Comparison of ENCODE assay signal across 20 cellular contexts in genomic region chr19:21487969-21488368, GRCh38. TPM values are rescaled to one million over a fixed set of nuclear protein-coding genes. Genes with fewer than 3 reads are reported as not detected.
DNase-seq lines count a peak whose midpoint lies in the region; ATAC-seq and TF ChIP-seq lines count a peak whose summit lies in the region.
"Had no signal": no experiment of that assay in that cellular context is flagged by ENCODE, and none has a peak within 500 bp of the region (broad histone marks: within the 10 kb centered on the region; RNA-seq: fewer than 3 reads in every experiment).

No MANE protein-coding gene starts in this region.

- POLR2A ChIA-PET in activated CD4-positive, alpha-beta T cell treated with anti-CD3 and anti-CD28 coated beads for 36 hours (lab: Charles Lee): no interaction called here
- POLR2A ChIA-PET in activated CD4-positive, alpha-beta memory T cell treated with anti-CD3 and anti-CD28 coated beads for 36 hours (lab: Charles Lee): no interaction called here
- POLR2A ChIA-PET in activated CD4-positive, alpha-beta memory T cell treated with anti-CD3 and anti-CD28 coated beads, Interleukin-2, amount 10 ng/mL, durations not matched to agents 7 days and 5 days (lab: Charles Lee): no interaction called here

- H3K27ac Mint-ChIP-seq in activated CD4-positive, alpha-beta T cell treated with anti-CD3 and anti-CD28 coated beads for 36 hours: no peak overlapping the region
- no peak overlapping the region for H3K27ac Mint-ChIP-seq in endodermal cell
- H3K27ac Mint-ChIP-seq in natural killer cell treated with Interleukin-12 subunit alpha and Interleukin-12 subunit beta and Interleukin-15 and Interleukin-18, amount 100 ng/mL, for 72 hours: no peak overlapping the region
- no peak overlapping the region for H3K27ac Mint-ChIP-seq in stimulated activated effector memory CD8-positive, alpha-beta T cell treated with anti-CD3 and anti-CD28 coated beads, Interleukin-12 subunit alpha, Interleukin-12 subunit beta, amount 100 ng/mL, for 72 hours
- H3K27ac Mint-ChIP-seq in activated CD4-positive, alpha-beta memory T cell treated with anti-CD3 and anti-CD28 coated beads for 36 hours: no peak overlapping the region
- H3K27ac Mint-ChIP-seq in activated CD4-positive, alpha-beta memory T cell treated with anti-CD3 and anti-CD28 coated beads, Interleukin-2, amount 10 ng/mL, durations not matched to agents 7 days and 5 days: no peak overlapping the region
- H3K27ac Mint-ChIP-seq: B cell; CD8-positive, alpha-beta T cell had no signal

- intact Hi-C loops in activated CD4-positive, alpha-beta T cell treated with anti-CD3 and anti-CD28 coated beads for 36 hours (cut with DNase I, micrococcal nuclease): loop anchor here in 1 of 2 experiments (10.0 kb wide), 1 partner anchor 207 kb away; no protein-coding TSS in a partner anchor
- intact Hi-C loops in activated CD4-positive, alpha-beta memory T cell treated with anti-CD3 and anti-CD28 coated beads for 36 hours (cut with micrococcal nuclease): no loop called here

- CTCF ChIA-PET in activated CD4-positive, alpha-beta T cell treated with anti-CD3 and anti-CD28 coated beads for 36 hours (lab: Charles Lee): no interaction called here
- CTCF ChIA-PET in activated CD4-positive, alpha-beta memory T cell treated with anti-CD3 and anti-CD28 coated beads for 36 hours (lab: Charles Lee): interaction anchor here (0.6 kb wide), 1 partner anchor 285 kb away, joined by 3 read pairs; no protein-coding TSS in a partner anchor
- CTCF ChIA-PET in activated CD4-positive, alpha-beta memory T cell treated with anti-CD3 and anti-CD28 coated beads, Interleukin-2, amount 10 ng/mL, durations not matched to agents 7 days and 5 days (lab: Charles Lee): no interaction called here

- ATAC-seq in activated CD4-positive, alpha-beta T cell treated with anti-CD3 and anti-CD28 coated beads for 36 hours: peak; percentile 55
- ATAC-seq in natural killer cell treated with Interleukin-12 subunit alpha and Interleukin-12 subunit beta and Interleukin-15 and Interleukin-18, amount 100 ng/mL, for 72 hours: peak; percentile 31 to 64
- ATAC-seq in stimulated activated effector memory CD8-positive, alpha-beta T cell treated with anti-CD3 and anti-CD28 coated beads, Interleukin-12 subunit alpha, Interleukin-12 subunit beta, amount 100 ng/mL, for 72 hours: peak; percentile 61
- ATAC-seq in GM19023 (IDR thresholded peaks at IDR 0.05; ENCODE audit: unreplicated experiment): no peak
- ATAC-seq: CD8-positive, alpha-beta T cell had no signal

- H3K36me3 ChIP-seq in endodermal cell (ENCODE audit: control insufficient read depth, insufficient read depth, low read length): no peaks in the 10 kb centered on the region

- H3K27me3 ChIP-seq in endodermal cell (ENCODE audit: control insufficient read depth, insufficient read depth, low read length, poor library complexity, severe bottlenecking): no peaks in the 10 kb centered on the region
- H3K27me3 ChIP-seq: BLaER1 had no signal

- no peak overlapping the region for H3K9ac ChIP-seq in endodermal cell (ENCODE audit: extremely low read depth, low read length, poor library complexity, severe bottlenecking)
- H3K9ac ChIP-seq: BLaER1, GM23248 had no signal

- 82% methylated on average over 1 of the region's 1 CpG for WGBS in endodermal cell (ENCODE audit: insufficient coverage in 1 of 2, insufficient read length in 1 of 2), 2 experiments

- peaks cover 3% of the 10 kb centered on the region for H3K9me3 ChIP-seq in endodermal cell (ENCODE audit: control insufficient read depth, low read length)
- H3K9me3 ChIP-seq: Caco-2 had no signal

- peaks cover 3% of the 10 kb centered on the region for H3K36me3 Mint-ChIP-seq in activated CD4-positive, alpha-beta T cell treated with anti-CD3 and anti-CD28 coated beads for 36 hours (ENCODE audit: low read depth)
- peaks cover 61% of the 10 kb centered on the region for H3K36me3 Mint-ChIP-seq in endodermal cell (ENCODE audit: low read depth)
- no peaks in the 10 kb centered on the region for H3K36me3 Mint-ChIP-seq in natural killer cell treated with Interleukin-12 subunit alpha and Interleukin-12 subunit beta and Interleukin-15 and Interleukin-18, amount 100 ng/mL, for 72 hours
- H3K36me3 Mint-ChIP-seq in stimulated activated effector memory CD8-positive, alpha-beta T cell treated with anti-CD3 and anti-CD28 coated beads, Interleukin-12 subunit alpha, Interleukin-12 subunit beta, amount 100 ng/mL, for 72 hours: peaks cover under 1% of the 10 kb centered on the region
- no peaks in the 10 kb centered on the region for H3K36me3 Mint-ChIP-seq in activated CD4-positive, alpha-beta memory T cell treated with anti-CD3 and anti-CD28 coated beads for 36 hours
- peaks cover 15% of the 10 kb centered on the region for H3K36me3 Mint-ChIP-seq in activated CD4-positive, alpha-beta memory T cell treated with anti-CD3 and anti-CD28 coated beads, Interleukin-2, amount 10 ng/mL, durations not matched to agents 7 days and 5 days (ENCODE audit: low read depth)
- H3K36me3 Mint-ChIP-seq: CD4-positive, CD25-positive, alpha-beta regulatory T cell; CD8-positive, alpha-beta T cell had no signal

- TF ChIP-seq CTCF in endodermal cell (conservative IDR thresholded peaks at IDR 0.05): no peak

- no peak for DNase-seq in activated CD4-positive, alpha-beta T cell treated with anti-CD3 and anti-CD28 coated beads for 36 hours
- no peak for DNase-seq in activated CD4-positive, alpha-beta T cell treated with anti-CD3 and anti-CD28 coated beads for 4 hours
- DNase-seq in endodermal cell: peak; percentile 24
- DNase-seq in natural killer cell treated with Interleukin-12 subunit alpha and Interleukin-12 subunit beta and Interleukin-15 and Interleukin-18, amount 100 ng/mL, for 72 hours (ENCODE audit: low spot score): no peak
- no peak for DNase-seq in stimulated activated effector memory CD8-positive, alpha-beta T cell treated with anti-CD3 and anti-CD28 coated beads, Interleukin-12 subunit alpha, Interleukin-12 subunit beta, amount 100 ng/mL, for 72 hours (ENCODE audit: low spot score in 2 of 2)
- DNase-seq in activated CD4-positive, alpha-beta memory T cell treated with anti-CD3 and anti-CD28 coated beads for 36 hours: no peak
- DNase-seq in activated CD4-positive, alpha-beta memory T cell treated with anti-CD3 and anti-CD28 coated beads, Interleukin-2, amount 10 ng/mL, durations not matched to agents 7 days and 5 days: no peak
- DNase-seq: Caco-2; CD4-positive, CD25-positive, alpha-beta regulatory T cell; CD8-positive, alpha-beta T cell; DMS153; DND-41; GM23248; H7; HCEC 1CT had no signal

- H3K9me3 Mint-ChIP-seq in activated CD4-positive, alpha-beta T cell treated with anti-CD3 and anti-CD28 coated beads for 36 hours (ENCODE audit: low read depth): no peaks in the 10 kb centered on the region
- peaks cover 34% of the 10 kb centered on the region for H3K9me3 Mint-ChIP-seq in endodermal cell
- no peaks in the 10 kb centered on the region for H3K9me3 Mint-ChIP-seq in natural killer cell treated with Interleukin-12 subunit alpha and Interleukin-12 subunit beta and Interleukin-15 and Interleukin-18, amount 100 ng/mL, for 72 hours
- H3K9me3 Mint-ChIP-seq in stimulated activated effector memory CD8-positive, alpha-beta T cell treated with anti-CD3 and anti-CD28 coated beads, Interleukin-12 subunit alpha, Interleukin-12 subunit beta, amount 100 ng/mL, for 72 hours: no peaks in the 10 kb centered on the region
- H3K9me3 Mint-ChIP-seq in activated CD4-positive, alpha-beta memory T cell treated with anti-CD3 and anti-CD28 coated beads for 36 hours: no peaks in the 10 kb centered on the region
- peaks cover 40% of the 10 kb centered on the region for H3K9me3 Mint-ChIP-seq in activated CD4-positive, alpha-beta memory T cell treated with anti-CD3 and anti-CD28 coated beads, Interleukin-2, amount 10 ng/mL, durations not matched to agents 7 days and 5 days
- H3K9me3 Mint-ChIP-seq: CD8-positive, alpha-beta T cell had no signal

- no peaks in the 10 kb centered on the region for H3K4me1 ChIP-seq in endodermal cell (ENCODE audit: control insufficient read depth, insufficient read depth, low read length)
- H3K4me1 ChIP-seq: BLaER1, Caco-2 had no signal

- H3K4me3 ChIP-seq in endodermal cell (ENCODE audit: low read length): no peak overlapping the region
- H3K4me3 ChIP-seq: BLaER1, GM23248 had no signal

- no peaks in the 10 kb centered on the region for H3K27me3 Mint-ChIP-seq in activated CD4-positive, alpha-beta T cell treated with anti-CD3 and anti-CD28 coated beads for 36 hours
- no peaks in the 10 kb centered on the region for H3K27me3 Mint-ChIP-seq in endodermal cell (ENCODE audit: insufficient read depth)
- H3K27me3 Mint-ChIP-seq in natural killer cell treated with Interleukin-12 subunit alpha and Interleukin-12 subunit beta and Interleukin-15 and Interleukin-18, amount 100 ng/mL, for 72 hours: no peaks in the 10 kb centered on the region
- H3K27me3 Mint-ChIP-seq in activated CD4-positive, alpha-beta memory T cell treated with anti-CD3 and anti-CD28 coated beads for 36 hours: no peaks in the 10 kb centered on the region
- no peaks in the 10 kb centered on the region for H3K27me3 Mint-ChIP-seq in activated CD4-positive, alpha-beta memory T cell treated with anti-CD3 and anti-CD28 coated beads, Interleukin-2, amount 10 ng/mL, durations not matched to agents 7 days and 5 days
- H3K27me3 Mint-ChIP-seq: B cell; CD4-positive, CD25-positive, alpha-beta regulatory T cell had no signal

- H3K27ac ChIP-seq in endodermal cell (ENCODE audit: low read depth, low read length): no peak overlapping the region
- H3K27ac ChIP-seq: 22Rv1, BLaER1, C4-2B, GM23248 had no signal

- no peaks in the 10 kb centered on the region for H3K4me1 Mint-ChIP-seq in activated CD4-positive, alpha-beta T cell treated with anti-CD3 and anti-CD28 coated beads for 36 hours
- no peaks in the 10 kb centered on the region for H3K4me1 Mint-ChIP-seq in endodermal cell
- peaks cover 5 to 8% of the 10 kb centered on the region in 2 donors for H3K4me1 Mint-ChIP-seq in natural killer cell treated with Interleukin-12 subunit alpha and Interleukin-12 subunit beta and Interleukin-15 and Interleukin-18, amount 100 ng/mL, for 72 hours (ENCODE audit: low read depth in 2 of 2)
- peaks cover 8% of the 10 kb centered on the region for H3K4me1 Mint-ChIP-seq in stimulated activated effector memory CD8-positive, alpha-beta T cell treated with anti-CD3 and anti-CD28 coated beads, Interleukin-12 subunit alpha, Interleukin-12 subunit beta, amount 100 ng/mL, for 72 hours
- no peaks in the 10 kb centered on the region for H3K4me1 Mint-ChIP-seq in activated CD4-positive, alpha-beta memory T cell treated with anti-CD3 and anti-CD28 coated beads for 36 hours (ENCODE audit: low read depth)
- no peaks in the 10 kb centered on the region for H3K4me1 Mint-ChIP-seq in activated CD4-positive, alpha-beta memory T cell treated with anti-CD3 and anti-CD28 coated beads, Interleukin-2, amount 10 ng/mL, durations not matched to agents 7 days and 5 days
- H3K4me1 Mint-ChIP-seq: B cell had no signal

- H3K4me3 Mint-ChIP-seq in activated CD4-positive, alpha-beta T cell treated with anti-CD3 and anti-CD28 coated beads for 36 hours: no peak overlapping the region
- H3K4me3 Mint-ChIP-seq in endodermal cell: no peak overlapping the region
- no peak overlapping the region for H3K4me3 Mint-ChIP-seq in natural killer cell treated with Interleukin-12 subunit alpha and Interleukin-12 subunit beta and Interleukin-15 and Interleukin-18, amount 100 ng/mL, for 72 hours
- H3K4me3 Mint-ChIP-seq in stimulated activated effector memory CD8-positive, alpha-beta T cell treated with anti-CD3 and anti-CD28 coated beads, Interleukin-12 subunit alpha, Interleukin-12 subunit beta, amount 100 ng/mL, for 72 hours: no peak overlapping the region
- no peak overlapping the region for H3K4me3 Mint-ChIP-seq in activated CD4-positive, alpha-beta memory T cell treated with anti-CD3 and anti-CD28 coated beads for 36 hours
- no peak overlapping the region for H3K4me3 Mint-ChIP-seq in activated CD4-positive, alpha-beta memory T cell treated with anti-CD3 and anti-CD28 coated beads, Interleukin-2, amount 10 ng/mL, durations not matched to agents 7 days and 5 days
- H3K4me3 Mint-ChIP-seq: B cell; CD4-positive, CD25-positive, alpha-beta regulatory T cell; CD8-positive, alpha-beta T cell had no signal

RNA-seq across cellular contexts. Expression of gene ZNF429, which starts 17.4 kb away (rescaled TPM):
- 10 to 100 TPM; 13.3 to 15.5 TPM for total RNA-seq in activated CD4-positive, alpha-beta T cell treated with anti-CD3 and anti-CD28 coated beads for 36 hours
- total RNA-seq in endodermal cell: 10 to 100 TPM; 14.3 to 23.2 TPM
- polyA plus RNA-seq in endodermal cell (2013, experiment 1 of 2): 10.2 TPM
- polyA plus RNA-seq in endodermal cell (2013, experiment 2 of 2): 10.3 TPM
- total RNA-seq in natural killer cell treated with Interleukin-12 subunit alpha and Interleukin-12 subunit beta and Interleukin-15 and Interleukin-18, amount 100 ng/mL, for 72 hours: 10 to 100 TPM; 10.9 to 11.0 TPM
- total RNA-seq in activated CD4-positive, alpha-beta memory T cell treated with anti-CD3 and anti-CD28 coated beads for 36 hours: 1 to 10 TPM; 9.0 to 9.5 TPM
- total RNA-seq in activated CD4-positive, alpha-beta memory T cell treated with anti-CD3 and anti-CD28 coated beads, Interleukin-2, amount 10 ng/mL, durations not matched to agents 7 days and 5 days: 1 to 10 TPM; 8.0 to 8.3 TPM
